Comparison of ENCODE assay signal across 8 cellular contexts in the genomic region with DNA sequence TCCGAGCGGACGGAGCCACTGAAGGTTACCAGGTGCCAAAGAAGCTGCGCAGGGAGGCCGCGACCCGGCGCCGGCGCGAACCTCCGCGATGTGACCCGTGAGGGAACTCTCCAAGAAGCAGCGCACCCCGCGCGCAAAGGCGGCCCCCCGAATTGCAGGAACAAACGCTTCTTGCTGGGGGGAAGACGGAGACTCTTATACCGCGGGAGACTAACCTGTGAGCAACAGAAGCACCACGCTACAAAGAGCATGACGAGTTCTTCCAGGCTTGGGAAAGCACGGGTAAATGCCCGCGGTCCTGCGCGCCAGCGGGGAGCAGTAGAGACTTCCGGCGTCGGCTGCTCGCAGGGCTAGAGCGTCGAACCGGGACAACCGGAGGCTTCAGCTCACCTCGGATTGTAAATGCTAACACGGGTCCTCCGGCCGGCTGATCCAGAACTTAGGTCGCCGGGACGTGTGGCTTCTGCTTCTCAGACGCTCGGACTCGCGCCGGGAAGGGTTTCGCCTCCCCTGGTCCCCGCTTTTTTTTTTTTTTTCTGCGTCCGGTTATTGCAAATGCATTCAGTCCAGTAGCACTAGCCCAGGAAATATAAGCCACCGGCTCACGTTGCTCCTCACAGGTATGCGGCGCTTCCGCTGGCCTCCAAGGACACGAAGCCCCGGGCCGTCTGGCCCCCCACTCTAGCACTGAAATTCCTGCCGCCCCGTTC. TPM values are rescaled to one million over a fixed set of nuclear protein-coding genes. Genes with fewer than 3 reads are reported as not detected.
DNase-seq lines count a peak whose midpoint lies in the region; ATAC-seq, FAIRE-seq and TF ChIP-seq lines count a peak whose summit lies in the region.

A gene with protein sequence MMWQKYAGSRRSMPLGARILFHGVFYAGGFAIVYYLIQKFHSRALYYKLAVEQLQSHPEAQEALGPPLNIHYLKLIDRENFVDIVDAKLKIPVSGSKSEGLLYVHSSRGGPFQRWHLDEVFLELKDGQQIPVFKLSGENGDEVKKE (minus strand): TSS at position 310 of the 710 bp plus-strand sequence. CDS start 80,909 bp downstream, outside the sequence.

- no peaks in the 10 kb centered on the region for H3K27me3 ChIP-seq in keratinocyte (ENCODE audit: control insufficient read depth, extremely low read depth, insufficient read depth, low read length)

- H3K4me3 ChIP-seq in keratinocyte (ENCODE audit: control insufficient read depth in 2 of 3, extremely low read depth in 1 of 3, insufficient read depth in 2 of 3, low read depth in 1 of 3, low read length in 3 of 3): peak within 1 kb of the TSS; percentile 58 to 90 (median 84)

- ATAC-seq in GM19043 (IDR thresholded peaks at IDR 0.05; ENCODE audit: low read depth, unreplicated experiment) (peak; percentile 78), HG03354 (IDR thresholded peaks at IDR 0.05; ENCODE audit: poor library complexity, severe bottlenecking, unreplicated experiment) (peak; percentile 86)

- FAIRE-seq in keratinocyte (lab: Jason Lieb, UNC): peak; percentile 80

- H3K9me1 ChIP-seq in keratinocyte (ENCODE audit: control insufficient read depth, extremely low read depth, insufficient read depth, low read length): no peaks in the 10 kb centered on the region

- TF ChIP-seq CTCF in keratinocyte (optimal IDR thresholded peaks at IDR 0.05 in 1 of 3, IDR thresholded peaks at IDR 0.05 in 1 of 3, conservative IDR thresholded peaks at IDR 0.05 in 1 of 3; ENCODE audit: extremely low read depth in 1 of 3, insufficient read depth in 2 of 3, low read length in 3 of 3): peak in 1 of 3 experiments; percentile 3

- H3K36me3 ChIP-seq in keratinocyte (ENCODE audit: control insufficient read depth in 2 of 2, extremely low read depth in 1 of 2, insufficient read depth in 2 of 2, low read length in 2 of 2): no peaks in the 10 kb centered on the region

- peaks cover 47% of the 10 kb centered on the region for H3K79me2 ChIP-seq in keratinocyte (ENCODE audit: control insufficient read depth, insufficient read depth, low read length)

- H3K9me3 ChIP-seq in keratinocyte (ENCODE audit: control insufficient read depth, low read depth, low read length): no peaks in the 10 kb centered on the region

- peak within 1 kb of the TSS; percentile 94 for H2AFZ ChIP-seq in keratinocyte (ENCODE audit: control insufficient read depth, low read length)

- H3K4me1 ChIP-seq in keratinocyte (ENCODE audit: control insufficient read depth, extremely low read depth, insufficient read depth, low read length): peaks cover 7% of the 10 kb centered on the region

- peak within 1 kb of the TSS; percentile 83 for H3K4me2 ChIP-seq in keratinocyte (ENCODE audit: control insufficient read depth, extremely low read depth, insufficient read depth, low read depth, low read length)

- peak within 1 kb of the TSS; percentile 85 for H3K27ac ChIP-seq in keratinocyte (ENCODE audit: control insufficient read depth, insufficient read depth, low read length)

- no peaks in the 10 kb centered on the region for H4K20me1 ChIP-seq in keratinocyte (ENCODE audit: control insufficient read depth, extremely low read depth, insufficient read depth, low read length)

- H3K9ac ChIP-seq in keratinocyte (ENCODE audit: control insufficient read depth, extremely low read depth, insufficient read depth, low read length): peak within 1 kb of the TSS; percentile 91

- DNase-seq in Ammon's horn (ENCODE audit: low spot score) (peak; percentile 91), NCI-H446 treated with DMSO at 0.1 percent for 48 hours (lab: John Stamatoyannopoulos, UW) (peak; percentile 83), cerebellar cortex (ENCODE audit: low spot score) (peak; percentile 94), keratinocyte (ENCODE audit: low read depth, low spot score) (peak; percentile 42)
- peak; percentile 77 for DNase-seq in activated CD4-positive, CD25-positive, alpha-beta regulatory T cell treated with anti-CD3 and anti-CD28 coated beads, Interleukin-2, amount 50 U/mL, for 72 hours
- peak; percentile 66 to 78 (median 67) for DNase-seq in stimulated activated CD4-positive, alpha-beta T cell treated with anti-CD3 and anti-CD28 coated beads, Interleukin-12 subunit alpha, Interleukin-12 subunit beta, amount 100 ng/mL, for 48 hours (ENCODE audit: low read depth in 2 of 3, low spot score in 1 of 3)

- dilution Hi-C loops in keratinocyte (cut with MboI; ENCODE audit: extremely low pct_ligation_motif_present, low sequenced_read_pairs): no loop called here

RNA-seq across cellular contexts. Expression of the gene that starts here (rescaled TPM):
- polyA plus RNA-seq in keratinocyte: 24.6 to 32.2 TPM (median 26.6 TPM) in 3 replicates
- polyA plus RNA-seq in keratinocyte (2011; ENCODE audit: low read depth): 11.1 TPM
- polyA plus RNA-seq in keratinocyte (2011; cell fraction: cytosol; rRNA removed): 18.9 and 21.6 TPM in 2 replicates
- 27.1 and 29.8 TPM in 2 replicates for polyA plus RNA-seq in keratinocyte (2011; cell fraction: nucleus; rRNA removed)
- polyA plus RNA-seq in keratinocyte (2012; ENCODE audit: low replicate concordance): 36.7 and 42.2 TPM in 2 replicates
- polyA minus RNA-seq in keratinocyte: 12.6 to 45.9 TPM (median 34.2 TPM) in 3 replicates
- polyA minus RNA-seq in keratinocyte (2011; cell fraction: cytosol; rRNA and poly(A)+ RNA removed): 13.8 TPM
- polyA minus RNA-seq in keratinocyte (2011; cell fraction: nucleus; rRNA and poly(A)+ RNA removed): 32.8 and 46.3 TPM in 2 replicates

Comparison
In these comparisons a context has a peak if more than half of its experiments do, and no peak if none do; other contexts are left out.
1. Peak in every context shown above with its lines: DNase-seq, ATAC-seq, H3K4me3 ChIP-seq and H3K27ac ChIP-seq.
2. DNase-seq: peak in every context shown above with its lines; median percentile 94 in cerebellar cortex; 91 in Ammon's horn; 83 in NCI-H446 treated with DMSO at 0.1 percent for 48 hours; 77 in activated CD4-positive, CD25-positive, alpha-beta regulatory T cell treated with anti-CD3 and anti-CD28 coated beads, Interleukin-2, amount 50 U/mL, for 72 hours; 67 in stimulated activated CD4-positive, alpha-beta T cell treated with anti-CD3 and anti-CD28 coated beads, Interleukin-12 subunit alpha, Interleukin-12 subunit beta, amount 100 ng/mL, for 48 hours; 42 in keratinocyte.